8 cellular contexts compared by ENCODE assay signal in genomic region chr1:200780545-200781444, GRCh38. TPM values are rescaled to one million over a fixed set of nuclear protein-coding genes. Genes with fewer than 3 reads are reported as not detected.
A peak's percentile ranks its signal among the peaks of the same experiment; 100 is the strongest.
DNase-seq lines count a peak whose midpoint lies in the region; ATAC-seq and TF ChIP-seq lines count a peak whose summit lies in the region.

No MANE protein-coding gene starts in this region.

- no peaks in the 10 kb centered on the region for H3K27me3 ChIP-seq in psoas muscle (ENCODE audit: insufficient read depth in 3 of 3, low read length in 2 of 3)

- H3K4me1 ChIP-seq in psoas muscle = peaks cover 28% of the 10 kb centered on the region

- H3K27ac ChIP-seq in psoas muscle = no peak overlapping the region

- peak overlapping the region; percentile 19 for H3K4me3 ChIP-seq in GM12865 (ENCODE audit: low read depth, low read length)
- H3K4me3 ChIP-seq in psoas muscle = peak overlapping the region; percentile 35

- peak; percentile 73 for ATAC-seq in HG02973 (IDR thresholded peaks at IDR 0.05; ENCODE audit: unreplicated experiment)
- no peak for ATAC-seq in psoas muscle
- no peak for ATAC-seq in HG02588 (IDR thresholded peaks at IDR 0.05; ENCODE audit: unreplicated experiment)
- ATAC-seq in GM19452 (IDR thresholded peaks at IDR 0.05; ENCODE audit: unreplicated experiment) = no peak

- DNase-seq in GM12865 (ENCODE audit: low read depth) (peak; percentile 38), dedifferentiated amniotic fluid mesenchymal stem cell (ENCODE audit: extremely low spot score) (peak; percentile 59), psoas muscle (no peak), ecto neural progenitor cell (ENCODE audit: low spot score) (no peak)
- no peak for DNase-seq in activated CD8-positive, alpha-beta memory T cell treated with anti-CD3 and anti-CD28 coated beads, Interleukin-2, amount 50 U/mL, for 48 hours

- peaks cover 0 to 6% of the 10 kb centered on the region in 2 donors for H3K36me3 ChIP-seq in psoas muscle (ENCODE audit: insufficient read depth in 1 of 2, low read depth in 1 of 2)

- intact Hi-C loops in psoas muscle (cut with DNase I) = no loop called here

- 43 to 53% (median 47%) methylated on average over 5 of the region's 5 CpGs for whole genome bisulfite sequencing in psoas muscle, 3 donors

- H3K9me3 ChIP-seq in psoas muscle = peaks cover 2% of the 10 kb centered on the region

- TF ChIP-seq CTCF in GM12865 (IDR thresholded peaks at IDR 0.05; ENCODE audit: insufficient read depth, low read depth, low read length, missing control alignments) (no peak), psoas muscle (IDR thresholded peaks at IDR 0.05) (no peak)

RNA-seq across cellular contexts. Expression of gene CAMSAP2, which starts 42.1 kb away (rescaled TPM):
- 10 to 100 TPM; 37.0 to 70.8 (median 49.8) TPM for total RNA-seq in psoas muscle
- polyA plus RNA-seq in psoas muscle = 10 to 100 TPM in 1 of 3 donors, 1 to 10 TPM in 2; 4.8 to 14.2 (median 6.6) TPM

Comparison
In these comparisons a context has a peak if more than half of its experiments do, and no peak if none do; other contexts are left out.
1. DNase-seq: peak in GM12865 (single experiment) and dedifferentiated amniotic fluid mesenchymal stem cell (single experiment); none in psoas muscle (0 of 2), activated CD8-positive, alpha-beta memory T cell treated with anti-CD3 and anti-CD28 coated beads, Interleukin-2, amount 50 U/mL, for 48 hours (single experiment) and ecto neural progenitor cell (single experiment).